13 cellular contexts compared by ENCODE assay signal in the genomic region with DNA sequence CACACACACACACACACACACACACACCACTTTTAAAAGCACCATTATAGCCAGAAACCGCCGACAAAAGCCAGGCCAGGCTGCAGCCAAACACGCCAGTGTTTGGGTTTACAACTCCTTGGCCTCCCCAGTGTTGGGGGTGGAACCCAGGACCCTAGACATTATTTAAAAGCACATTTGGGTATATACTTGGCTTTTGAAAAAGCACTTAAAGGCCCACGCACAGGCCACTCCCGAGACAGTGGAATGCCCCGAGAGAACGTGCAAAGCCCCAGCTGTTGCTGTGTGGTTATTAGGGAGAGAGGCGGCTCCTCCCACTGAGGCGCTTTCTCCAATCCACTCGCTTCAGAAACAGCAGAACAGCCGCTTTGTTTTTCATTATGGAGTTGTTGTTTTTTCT. TPM values are rescaled to one million over a fixed set of nuclear protein-coding genes. Genes with fewer than 3 reads are reported as not detected.
DNase-seq lines count a peak whose midpoint lies in the region; ATAC-seq and TF ChIP-seq lines count a peak whose summit lies in the region.
"Had no signal": no experiment of that assay in that cellular context is flagged by ENCODE, and none has a peak within 500 bp of the region (broad histone marks: within the 10 kb centered on the region; RNA-seq: fewer than 3 reads in every experiment).

No MANE protein-coding gene starts in this region.

- H3K4me1 Mint-ChIP-seq in brain: peaks cover 36% of the 10 kb centered on the region

- H3K36me3 ChIP-seq in hepatocyte (replicated peaks; ENCODE audit: insufficient read depth, low read depth): no peaks in the 10 kb centered on the region
- no peaks in the 10 kb centered on the region for H3K36me3 ChIP-seq in sigmoid colon

- no peaks in the 10 kb centered on the region for H3K79me2 ChIP-seq in hepatocyte

- no peak overlapping the region for H3K4me3 ChIP-seq in hepatocyte
- peak overlapping the region in 3 of 4 donors; percentile 27 to 30 (median 29) for H3K4me3 ChIP-seq in sigmoid colon

- H3K27ac ChIP-seq in hepatocyte: peak overlapping the region; percentile 13
- H3K27ac ChIP-seq in sigmoid colon: peak overlapping the region in 3 of 4 donors; percentile 56 to 69 (median 67)

- H3K4me1 ChIP-seq in hepatocyte (ENCODE audit: insufficient read depth) (peaks cover 9% of the 10 kb centered on the region), sigmoid colon (peaks cover 2 to 38% (median 28%) of the 10 kb centered on the region in 4 donors)

- H3K9me3 Mint-ChIP-seq in brain: peaks cover 6 to 13% (median 8%) of the 10 kb centered on the region in 5 experiments
- H3K9me3 Mint-ChIP-seq: activated T-cell treated with anti-CD3 and anti-CD28 coated beads, Interleukin-2, amount 50 U/mL, for 24 hours had no signal

- H3K27me3 ChIP-seq in hepatocyte: no peaks in the 10 kb centered on the region
- H3K27me3 ChIP-seq in sigmoid colon: no peaks in the 10 kb centered on the region

- TF ChIP-seq EP300 in sigmoid colon (IDR thresholded peaks at IDR 0.05): no peak

- no peak for TF ChIP-seq POLR2A in sigmoid colon (IDR thresholded peaks at IDR 0.05)

- ATAC-seq in GM21367 (IDR thresholded peaks at IDR 0.05; ENCODE audit: unreplicated experiment) (no peak), GM18867 (IDR thresholded peaks at IDR 0.05; ENCODE audit: unreplicated experiment) (no peak)
- ATAC-seq: HCT116 had no signal

- H3K9me3 ChIP-seq in hepatocyte (ENCODE audit: low read depth) (no peaks in the 10 kb centered on the region), sigmoid colon (no peaks in the 10 kb centered on the region)

- peaks cover 7% of the 10 kb centered on the region for H3K27me3 Mint-ChIP-seq in brain
- H3K27me3 Mint-ChIP-seq: activated T-cell treated with anti-CD3 and anti-CD28 coated beads, Interleukin-2, amount 50 U/mL, for 24 hours had no signal

- H2AFZ ChIP-seq in hepatocyte: peak overlapping the region; percentile 5

- peak; percentile 32 for DNase-seq in ELF-1 (ENCODE audit: low read depth, low spot score)
- peak; percentile 49 for DNase-seq in hepatocyte (ENCODE audit: low spot score)
- DNase-seq in sigmoid colon: no peak
- no peak for DNase-seq in HuH-7.5 (ENCODE audit: low spot score)
- no peak for DNase-seq in NCI-H1105 (lab: John Stamatoyannopoulos, UW)
- DNase-seq: activated T-cell treated with anti-CD3 and anti-CD28 coated beads, Interleukin-2, amount 50 U/mL, for 24 hours; Calu3; effector CD8-positive, alpha-beta T cell; mesendoderm had no signal

- peak overlapping the region; percentile 44 for H3K4me2 ChIP-seq in hepatocyte

- no peaks in the 10 kb centered on the region for H4K20me1 ChIP-seq in hepatocyte (ENCODE audit: insufficient read depth, poor library complexity, severe bottlenecking)

- peaks cover 8% of the 10 kb centered on the region for H3K36me3 Mint-ChIP-seq in brain

- peak overlapping the region; percentile 12 to 84 (median 55) for H3K27ac Mint-ChIP-seq in brain
- H3K27ac Mint-ChIP-seq: activated T-cell treated with anti-CD3 and anti-CD28 coated beads, Interleukin-2, amount 50 U/mL, for 24 hours had no signal

- H3K4me3 Mint-ChIP-seq in brain: peak overlapping the region; percentile 42 to 73 (median 60)
- H3K4me3 Mint-ChIP-seq: activated T-cell treated with anti-CD3 and anti-CD28 coated beads, Interleukin-2, amount 50 U/mL, for 24 hours had no signal

- TF ChIP-seq CTCF in brain (conservative IDR thresholded peaks at IDR 0.05) (no peak), hepatocyte (IDR thresholded peaks at IDR 0.05; ENCODE audit: poor library complexity) (no peak), sigmoid colon (IDR thresholded peaks at IDR 0.05) (no peak)

- 56% methylated on average over 11 of the region's 11 CpGs for WGBS in hepatocyte (ENCODE audit: low lambda C conversion rate, missing lambda C conversion rate)
- WGBS in sigmoid colon, 2 donors: 76 to 79% methylated on average over 11 of the region's 11 CpGs

- intact Hi-C loops in sigmoid colon (cut with DNase I): no loop called here

- H3K9me2 ChIP-seq in hepatocyte (replicated peaks; ENCODE audit: insufficient read depth): no peaks in the 10 kb centered on the region

RNA-seq across cellular contexts. Expression of gene GGACT, which starts 38.2 kb away (rescaled TPM):
- polyA plus RNA-seq in brain (ENCODE audit: insufficient read depth, low read depth, low replicate concordance) (8.6 TPM), hepatocyte (3.3 and 5.6 TPM in 2 replicates), sigmoid colon (1 to 10 TPM; 2.9 to 3.0 (median 3.0) TPM)
- total RNA-seq in hepatocyte (0.70 and 13.6 TPM in 2 replicates), sigmoid colon (1 to 10 TPM in 3 of 4 donors, under 1 TPM in 1; 0.99 to 2.2 (median 1.9) TPM)

Comparison
In these comparisons a context has a peak if more than half of its experiments do, and no peak if none do; other contexts are left out.
1. DNase-seq: peak in ELF-1 (single experiment) and hepatocyte (single experiment); none in sigmoid colon (single experiment), HuH-7.5 (single experiment) and NCI-H1105 (single experiment).